In the genomic region with DNA sequence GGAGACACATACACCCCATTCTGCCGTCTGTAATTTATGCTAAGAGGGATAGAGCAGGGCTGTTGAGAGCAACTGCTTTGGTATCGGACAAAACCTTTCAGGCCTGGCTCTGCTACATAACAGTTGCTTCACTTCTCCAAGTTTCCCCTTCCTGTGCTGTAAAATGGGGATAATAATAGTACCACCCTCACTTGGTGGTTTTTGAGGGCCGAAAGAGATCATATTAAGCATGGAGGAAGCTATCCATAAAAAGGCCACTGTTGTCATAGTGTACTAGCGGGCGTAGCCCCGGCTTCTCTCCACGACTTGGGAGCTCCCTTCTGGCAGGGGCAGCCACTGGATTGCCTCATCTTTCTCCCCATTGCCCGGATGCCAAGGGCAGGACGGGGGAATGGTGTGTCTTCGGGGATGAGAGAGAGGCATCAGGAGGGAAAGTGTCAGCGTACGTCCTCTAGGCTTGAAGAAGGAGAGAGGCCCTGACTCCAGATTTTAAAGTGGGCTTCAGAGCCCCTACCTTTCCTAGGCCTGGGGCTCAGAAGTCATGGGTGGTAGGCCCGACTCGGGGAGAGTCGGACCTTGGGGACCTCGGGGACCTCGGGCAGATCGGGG, we compare ENCODE assay signal across 8 cellular contexts. TPM values are rescaled to one million over a fixed set of nuclear protein-coding genes. Genes with fewer than 3 reads are reported as not detected.
DNase-seq lines count a peak whose midpoint lies in the region; ATAC-seq and TF ChIP-seq lines count a peak whose summit lies in the region.

No MANE protein-coding gene starts in this region.

- WGBS in testis, 2 donors, result 38 to 52% methylated on average over 10 to 18 of the region's 18 CpGs

- intact Hi-C loops in activated CD4-positive, alpha-beta T cell treated with anti-CD3 and anti-CD28 coated beads for 36 hours (cut with DNase I, micrococcal nuclease), result no loop called here
- intact Hi-C loops in activated T-helper 1 cell treated with anti-CD3 and anti-CD28 coated beads, Interleukin-12 subunit alpha, Interleukin-12 subunit beta, Interleukin-2, Interleukin-4 antibody, amounts not matched to agents 30 ng/mL and 10 ng/mL and 1 ng/mL, durations not matched to agents 14 hours and 24 hours and 36 hours (cut with micrococcal nuclease), result loop anchor here (2.0 to 10.0 kb wide), 2 partner anchors 18 to 430 kb away; no protein-coding TSS in a partner anchor
- intact Hi-C loops in testis (cut with DNase I; ENCODE audit: low total_unique reads), result no loop called here

- H3K27ac ChIP-seq in iPS-20b (ENCODE audit: low read length) (no peak overlapping the region), testis (peak overlapping the region; percentile 28 to 39)

- H3K9me3 ChIP-seq in iPS-20b (ENCODE audit: insufficient read depth, low read depth, low read length) (no peaks in the 10 kb centered on the region), testis (no peaks in the 10 kb centered on the region)

- DNase-seq in activated CD4-positive, alpha-beta T cell treated with anti-CD3 and anti-CD28 coated beads for 36 hours, result no peak
- no peak for DNase-seq in activated CD4-positive, alpha-beta T cell treated with anti-CD3 and anti-CD28 coated beads, Interleukin-2, amount 50 U/mL, for 1 hour
- DNase-seq in activated T-helper 1 cell treated with anti-CD3 and anti-CD28 coated beads, Interleukin-12 subunit alpha, Interleukin-12 subunit beta, Interleukin-2, Interleukin-4 antibody, amounts not matched to agents 30 ng/mL and 10 ng/mL and 1 ng/mL, durations not matched to agents 14 hours and 24 hours and 36 hours (ENCODE audit: low spot score), result no peak
- DNase-seq in testis (no peak), DMS114 treated with DMSO at 0.1 percent for 48 hours (lab: John Stamatoyannopoulos, UW; ENCODE audit: unreplicated experiment) (no peak), mesenteric fat pad (ENCODE audit: low spot score) (no peak)
- DNase-seq in central memory CD4-positive, alpha-beta T cell, result no peak

- POLR2A ChIA-PET in activated CD4-positive, alpha-beta T cell treated with anti-CD3 and anti-CD28 coated beads for 36 hours (lab: Charles Lee), result no interaction called here

- H3K36me3 ChIP-seq in iPS-20b (ENCODE audit: insufficient read depth, low read depth, low read length) (peaks cover 23% of the 10 kb centered on the region), testis (ENCODE audit: low read depth, missing control alignments) (no peaks in the 10 kb centered on the region)

- H3K9ac ChIP-seq in iPS-20b (ENCODE audit: low read depth, low read length), result peak overlapping the region; percentile 64; the same call in 1 of the 2 replicates

- H3K27me3 ChIP-seq in iPS-20b (ENCODE audit: insufficient read depth, low read length), result peaks cover 29% of the 10 kb centered on the region
- no peaks in the 10 kb centered on the region for H3K27me3 ChIP-seq in testis

- H3K27ac Mint-ChIP-seq in activated CD4-positive, alpha-beta T cell treated with anti-CD3 and anti-CD28 coated beads for 36 hours, result no peak overlapping the region
- peak overlapping the region; percentile 69 for H3K27ac Mint-ChIP-seq in activated T-helper 1 cell treated with anti-CD3 and anti-CD28 coated beads, Interleukin-12 subunit alpha, Interleukin-12 subunit beta, Interleukin-2, Interleukin-4 antibody, amounts not matched to agents 30 ng/mL and 10 ng/mL and 1 ng/mL, durations not matched to agents 14 hours and 24 hours and 36 hours

- no peaks in the 10 kb centered on the region for H3K9me3 Mint-ChIP-seq in activated CD4-positive, alpha-beta T cell treated with anti-CD3 and anti-CD28 coated beads for 36 hours (ENCODE audit: low read depth)
- H3K9me3 Mint-ChIP-seq in activated T-helper 1 cell treated with anti-CD3 and anti-CD28 coated beads, Interleukin-12 subunit alpha, Interleukin-12 subunit beta, Interleukin-2, Interleukin-4 antibody, amounts not matched to agents 30 ng/mL and 10 ng/mL and 1 ng/mL, durations not matched to agents 14 hours and 24 hours and 36 hours, result no peaks in the 10 kb centered on the region

- H3K4me1 ChIP-seq in iPS-20b (ENCODE audit: insufficient read depth, low read length) (peaks cover 16% of the 10 kb centered on the region; the same call in 1 of the 2 replicates), testis (peaks cover 50% of the 10 kb centered on the region)

- no peak for ATAC-seq in activated CD4-positive, alpha-beta T cell treated with anti-CD3 and anti-CD28 coated beads for 36 hours

- no peaks in the 10 kb centered on the region for H3K27me3 Mint-ChIP-seq in activated CD4-positive, alpha-beta T cell treated with anti-CD3 and anti-CD28 coated beads for 36 hours
- H3K27me3 Mint-ChIP-seq in activated T-helper 1 cell treated with anti-CD3 and anti-CD28 coated beads, Interleukin-12 subunit alpha, Interleukin-12 subunit beta, Interleukin-2, Interleukin-4 antibody, amounts not matched to agents 30 ng/mL and 10 ng/mL and 1 ng/mL, durations not matched to agents 14 hours and 24 hours and 36 hours (ENCODE audit: insufficient read depth), result no peaks in the 10 kb centered on the region

- CTCF ChIA-PET in activated CD4-positive, alpha-beta T cell treated with anti-CD3 and anti-CD28 coated beads for 36 hours (lab: Charles Lee), result interaction anchor here (2.5 kb wide), 1 partner anchor 19 kb away, joined by 23 read pairs; no protein-coding TSS in a partner anchor

- no peak for TF ChIP-seq CTCF in testis (IDR thresholded peaks at IDR 0.05)

- H3K4me1 Mint-ChIP-seq in activated CD4-positive, alpha-beta T cell treated with anti-CD3 and anti-CD28 coated beads for 36 hours, result peaks cover 26% of the 10 kb centered on the region
- peaks cover 47% of the 10 kb centered on the region for H3K4me1 Mint-ChIP-seq in activated T-helper 1 cell treated with anti-CD3 and anti-CD28 coated beads, Interleukin-12 subunit alpha, Interleukin-12 subunit beta, Interleukin-2, Interleukin-4 antibody, amounts not matched to agents 30 ng/mL and 10 ng/mL and 1 ng/mL, durations not matched to agents 14 hours and 24 hours and 36 hours (ENCODE audit: low read depth)

- H3K4me3 ChIP-seq in iPS-20b (ENCODE audit: low read length) (peak overlapping the region; percentile 75; the same call in 1 of the 2 replicates), testis (peak overlapping the region; percentile 55 to 81)

- no peak for TF ChIP-seq POLR2A in testis (IDR thresholded peaks at IDR 0.05)

- peaks cover 19% of the 10 kb centered on the region for H3K36me3 Mint-ChIP-seq in activated CD4-positive, alpha-beta T cell treated with anti-CD3 and anti-CD28 coated beads for 36 hours (ENCODE audit: low read depth)
- peaks cover 33% of the 10 kb centered on the region for H3K36me3 Mint-ChIP-seq in activated T-helper 1 cell treated with anti-CD3 and anti-CD28 coated beads, Interleukin-12 subunit alpha, Interleukin-12 subunit beta, Interleukin-2, Interleukin-4 antibody, amounts not matched to agents 30 ng/mL and 10 ng/mL and 1 ng/mL, durations not matched to agents 14 hours and 24 hours and 36 hours (ENCODE audit: low read depth)

- peak overlapping the region; percentile 88 for H3K4me3 Mint-ChIP-seq in activated CD4-positive, alpha-beta T cell treated with anti-CD3 and anti-CD28 coated beads for 36 hours
- H3K4me3 Mint-ChIP-seq in activated T-helper 1 cell treated with anti-CD3 and anti-CD28 coated beads, Interleukin-12 subunit alpha, Interleukin-12 subunit beta, Interleukin-2, Interleukin-4 antibody, amounts not matched to agents 30 ng/mL and 10 ng/mL and 1 ng/mL, durations not matched to agents 14 hours and 24 hours and 36 hours, result peak overlapping the region; percentile 98

RNA-seq across cellular contexts. Expression of a gene that starts 0.6 kb away (rescaled TPM):
- total RNA-seq in activated CD4-positive, alpha-beta T cell treated with anti-CD3 and anti-CD28 coated beads for 36 hours, result 10 to 100 TPM in 1 of 2 experiments, 1 to 10 TPM in 1; 8.8 to 12.8 TPM
- total RNA-seq in activated T-helper 1 cell treated with anti-CD3 and anti-CD28 coated beads, Interleukin-12 subunit alpha, Interleukin-12 subunit beta, Interleukin-2, Interleukin-4 antibody, amounts not matched to agents 30 ng/mL and 10 ng/mL and 1 ng/mL, durations not matched to agents 14 hours and 24 hours and 36 hours, result 55.3 and 56.2 TPM in 2 replicates
- total RNA-seq in testis (100 to 1,000 TPM; 185 to 201 TPM), mesenteric fat pad (8.0 TPM)
- polyA plus RNA-seq in testis (ENCODE audit: insufficient read depth, low read depth, low replicate concordance), result 122 TPM

RNA-seq across cellular contexts. Expression of a gene that starts 52.6 kb away (rescaled TPM):
- total RNA-seq in activated CD4-positive, alpha-beta T cell treated with anti-CD3 and anti-CD28 coated beads for 36 hours, result under 1 TPM; 0.11 to 0.16 TPM
- 0.56 and 0.62 TPM in 2 replicates for total RNA-seq in activated T-helper 1 cell treated with anti-CD3 and anti-CD28 coated beads, Interleukin-12 subunit alpha, Interleukin-12 subunit beta, Interleukin-2, Interleukin-4 antibody, amounts not matched to agents 30 ng/mL and 10 ng/mL and 1 ng/mL, durations not matched to agents 14 hours and 24 hours and 36 hours
- total RNA-seq in testis (1 to 10 TPM; 3.3 to 4.6 TPM), mesenteric fat pad (0.32 TPM)
- polyA plus RNA-seq in testis (ENCODE audit: insufficient read depth, low read depth, low replicate concordance), result 3.1 TPM
